Comparison of ENCODE assay signal across 14 cellular contexts in genomic region chr16:57531253-57531575, GRCh38. TPM values are rescaled to one million over a fixed set of nuclear protein-coding genes. Genes with fewer than 3 reads are reported as not detected.
DNase-seq lines count a peak whose midpoint lies in the region; ATAC-seq and TF ChIP-seq lines count a peak whose summit lies in the region.
"Had no signal": no experiment of that assay in that cellular context is flagged by ENCODE, and none has a peak within 500 bp of the region (broad histone marks: within the 10 kb centered on the region; RNA-seq: fewer than 3 reads in every experiment).

No MANE protein-coding gene starts in this region.

- H3K4me3 ChIP-seq in Loucy (ENCODE audit: low read length, poor library complexity, severe bottlenecking) (no peak overlapping the region), ovary (no peak overlapping the region)
- H3K4me3 ChIP-seq: mucosa of descending colon, right lobe of liver, tibial artery had no signal

- no peak overlapping the region for H2AFZ ChIP-seq in Loucy (ENCODE audit: low read length)

- H3K4me3 Mint-ChIP-seq in activated CD4-positive, alpha-beta T cell treated with anti-CD3 and anti-CD28 coated beads for 36 hours: peak overlapping the region; percentile 33
- H3K4me3 Mint-ChIP-seq in central memory CD8-positive, alpha-beta T cell: peak overlapping the region; percentile 75

- H3K27me3 Mint-ChIP-seq in activated CD4-positive, alpha-beta T cell treated with anti-CD3 and anti-CD28 coated beads for 36 hours: no peaks in the 10 kb centered on the region
- H3K27me3 Mint-ChIP-seq in central memory CD8-positive, alpha-beta T cell: no peaks in the 10 kb centered on the region

- TF ChIP-seq CTCF in Loucy (conservative IDR thresholded peaks at IDR 0.05; ENCODE audit: low read length): no peak
- TF ChIP-seq CTCF in ovary (IDR thresholded peaks at IDR 0.05): no peak

- H3K9ac ChIP-seq in Loucy (ENCODE audit: low read depth, low read length, poor library complexity, severe bottlenecking): peak overlapping the region; percentile 90

- H3K36me3 ChIP-seq in Loucy (ENCODE audit: insufficient read depth, low read length) (peaks cover 5% of the 10 kb centered on the region; the same call in 1 of the 2 replicates), ovary (no peaks in the 10 kb centered on the region)
- H3K36me3 ChIP-seq: right lobe of liver had no signal

- ATAC-seq in activated CD4-positive, alpha-beta T cell treated with anti-CD3 and anti-CD28 coated beads for 36 hours: no peak
- no peak for ATAC-seq in central memory CD8-positive, alpha-beta T cell (replicated peaks; ENCODE audit: extremely low read depth, poor library complexity, severe bottlenecking)
- ATAC-seq: mucosa of descending colon, right lobe of liver had no signal

- H3K4me1 ChIP-seq in Loucy (ENCODE audit: insufficient read depth, low read length, poor library complexity, severe bottlenecking): peaks cover 65% of the 10 kb centered on the region
- H3K4me1 ChIP-seq in ovary (ENCODE audit: insufficient read depth): peaks cover 9% of the 10 kb centered on the region

- no peaks in the 10 kb centered on the region for H3K9me2 ChIP-seq in Loucy (replicated peaks; ENCODE audit: low read depth, low read length)

- peaks cover 3% of the 10 kb centered on the region for H3K36me3 Mint-ChIP-seq in activated CD4-positive, alpha-beta T cell treated with anti-CD3 and anti-CD28 coated beads for 36 hours (ENCODE audit: low read depth)
- H3K36me3 Mint-ChIP-seq in central memory CD8-positive, alpha-beta T cell (ENCODE audit: insufficient read depth): peaks cover 14% of the 10 kb centered on the region

- no peaks in the 10 kb centered on the region for H3K9me3 ChIP-seq in Loucy (ENCODE audit: insufficient read depth, low read depth, low read length)
- H3K9me3 ChIP-seq in ovary: no peaks in the 10 kb centered on the region
- H3K9me3 ChIP-seq: mucosa of descending colon, right lobe of liver, tibial artery had no signal

- no peaks in the 10 kb centered on the region for H4K20me1 ChIP-seq in Loucy (ENCODE audit: insufficient read depth, low read length, poor library complexity, severe bottlenecking)

- peak overlapping the region; percentile 96 for H3K27ac Mint-ChIP-seq in activated CD4-positive, alpha-beta T cell treated with anti-CD3 and anti-CD28 coated beads for 36 hours
- H3K27ac Mint-ChIP-seq in central memory CD8-positive, alpha-beta T cell (ENCODE audit: low read depth): peak overlapping the region; percentile 94

- peaks cover 62% of the 10 kb centered on the region for H3K79me2 ChIP-seq in Loucy (ENCODE audit: insufficient read depth, low read length)

- peak; percentile 3 for DNase-seq in activated CD4-positive, alpha-beta T cell treated with anti-CD3 and anti-CD28 coated beads for 36 hours
- DNase-seq in activated CD4-positive, alpha-beta T cell treated with anti-CD3 and anti-CD28 coated beads for 1 hour: no peak
- no peak for DNase-seq in central memory CD8-positive, alpha-beta T cell (ENCODE audit: low spot score in 2 of 2)
- DNase-seq in ovary (peak in 3 of 5 donors; percentile 10 to 21 (median 13)), NCI-H2227 treated with DMSO at 0.1 percent for 48 hours (lab: John Stamatoyannopoulos, UW) (no peak), activated gamma-delta T cell (lab: John Stamatoyannopoulos, UW) (no peak), hypothalamus (lab: John Stamatoyannopoulos, UW) (no peak)
- DNase-seq: KG1, NCI-H2029 treated with DMSO at 0.1 percent for 48 hours had no signal

- no peak for TF ChIP-seq EP300 in ovary (IDR thresholded peaks at IDR 0.05)

- H3F3A ChIP-seq in Loucy (ENCODE audit: low read depth): peaks cover 10% of the 10 kb centered on the region; the same call in 1 of the 2 replicates

- no peak overlapping the region for H3K27ac ChIP-seq in ovary

- intact Hi-C loops in activated CD4-positive, alpha-beta T cell treated with anti-CD3 and anti-CD28 coated beads for 36 hours (cut with DNase I, micrococcal nuclease): loop anchor here in 1 of 2 experiments (10.0 kb wide), 2 partner anchors 596 to 926 kb away; partner anchors contain the start of genes HERPUD1 and MT2A
- intact Hi-C loops in ovary (cut with DNase I): no loop called here

- peak overlapping the region; percentile 77 for H3K4me2 ChIP-seq in Loucy (ENCODE audit: low read depth, low read length, poor library complexity, severe bottlenecking)

- 92 to 94% (median 93%) methylated on average over 3 of the region's 3 CpGs for WGBS in ovary, 3 donors

- no peaks in the 10 kb centered on the region for H3K9me3 Mint-ChIP-seq in activated CD4-positive, alpha-beta T cell treated with anti-CD3 and anti-CD28 coated beads for 36 hours (ENCODE audit: low read depth)
- H3K9me3 Mint-ChIP-seq in central memory CD8-positive, alpha-beta T cell: no peaks in the 10 kb centered on the region

- H3K4me1 Mint-ChIP-seq in activated CD4-positive, alpha-beta T cell treated with anti-CD3 and anti-CD28 coated beads for 36 hours: peaks cover 58% of the 10 kb centered on the region
- peaks cover 63% of the 10 kb centered on the region for H3K4me1 Mint-ChIP-seq in central memory CD8-positive, alpha-beta T cell

- TF ChIP-seq POLR2A in ovary (IDR thresholded peaks at IDR 0.05): no peak

- POLR2A ChIA-PET in activated CD4-positive, alpha-beta T cell treated with anti-CD3 and anti-CD28 coated beads for 36 hours (lab: Charles Lee): no interaction called here

- no peaks in the 10 kb centered on the region for H3K27me3 ChIP-seq in Loucy (ENCODE audit: insufficient read depth, low read length, poor library complexity, severe bottlenecking)
- no peaks in the 10 kb centered on the region for H3K27me3 ChIP-seq in ovary
- H3K27me3 ChIP-seq: right lobe of liver, tibial artery had no signal

- CTCF ChIA-PET in activated CD4-positive, alpha-beta T cell treated with anti-CD3 and anti-CD28 coated beads for 36 hours (lab: Charles Lee): interaction anchor here (0.7 to 2.1 kb wide), 4 partner anchors 12 to 113 kb away, joined by 3 to 8 read pairs (median 6); no protein-coding TSS in a partner anchor

RNA-seq across cellular contexts. Expression of gene CCDC102A, which starts 5.2 kb away (rescaled TPM):
- total RNA-seq in activated CD4-positive, alpha-beta T cell treated with anti-CD3 and anti-CD28 coated beads for 36 hours: 1 to 10 TPM; 8.8 to 9.0 TPM
- total RNA-seq in ovary: 10 to 100 TPM; 11.9 to 22.4 (median 15.6) TPM
- 10 to 100 TPM in 1 of 2 donors, 1 to 10 TPM in 1; 5.9 to 10.2 TPM for polyA plus RNA-seq in ovary

RNA-seq across cellular contexts. Expression of gene ADGRG5, which starts 11.2 kb away (rescaled TPM):
- 1 to 10 TPM; 3.0 to 4.9 TPM for total RNA-seq in activated CD4-positive, alpha-beta T cell treated with anti-CD3 and anti-CD28 coated beads for 36 hours
- total RNA-seq in ovary: under 1 TPM; 0.12 to 0.43 (median 0.27) TPM
- polyA plus RNA-seq in ovary: under 1 TPM in 1 of 2 donors, not detected in 1; 0.15 TPM
- total RNA-seq: A673 had no signal

RNA-seq across cellular contexts. Expression of gene DOK4, which starts 44.9 kb away (rescaled TPM):
- total RNA-seq in activated CD4-positive, alpha-beta T cell treated with anti-CD3 and anti-CD28 coated beads for 36 hours: 1 to 10 TPM; 5.7 to 6.7 TPM
- 10 to 100 TPM; 14.0 to 34.7 (median 29.2) TPM for total RNA-seq in ovary
- 10 to 100 TPM in 1 of 2 donors, 1 to 10 TPM in 1; 9.9 to 26.7 TPM for polyA plus RNA-seq in ovary

Comparison
In these comparisons a context has a peak if more than half of its experiments do, and no peak if none do; other contexts are left out.
1. DNase-seq: peak in activated CD4-positive, alpha-beta T cell treated with anti-CD3 and anti-CD28 coated beads for 36 hours (single experiment) and ovary (3 of 5); none in activated CD4-positive, alpha-beta T cell treated with anti-CD3 and anti-CD28 coated beads for 1 hour (single experiment), central memory CD8-positive, alpha-beta T cell (0 of 2), NCI-H2227 treated with DMSO at 0.1 percent for 48 hours (single experiment), activated gamma-delta T cell (single experiment) and hypothalamus (0 of 51).